8 cellular contexts compared by ENCODE assay signal in genomic region chr19:49818691-49819331, GRCh38. TPM values are rescaled to one million over a fixed set of nuclear protein-coding genes. Genes with fewer than 3 reads are reported as not detected.
DNase-seq lines count a peak whose midpoint lies in the region; ATAC-seq and TF ChIP-seq lines count a peak whose summit lies in the region.

No MANE protein-coding gene starts in this region.

- POLR2A ChIA-PET in AG04450 (lab: Yijun Ruan, JAX): no interaction called here

- intact Hi-C loops in breast epithelium (cut with DNase I; ENCODE audit: low total_unique reads): no loop called here

- no peak for TF ChIP-seq POLR2A in breast epithelium (IDR thresholded peaks at IDR 0.05)

- H3K9me3 ChIP-seq in AG04450 (ENCODE audit: control insufficient read depth, insufficient read depth, low read length) (no peaks in the 10 kb centered on the region; the same call in 1 of the 2 replicates), HUES64 (ENCODE audit: insufficient read depth, low read depth, low read length) (no peaks in the 10 kb centered on the region), breast epithelium (no peaks in the 10 kb centered on the region), mucosa of rectum (ENCODE audit: control insufficient read depth in 2 of 2, low read length in 2 of 2) (no peaks in the 10 kb centered on the region)

- TF ChIP-seq CTCF in AG04450 (IDR thresholded peaks at IDR 0.05; ENCODE audit: low read depth, low read length) (no peak), breast epithelium (IDR thresholded peaks at IDR 0.05) (no peak)

- ATAC-seq in HG03045 (IDR thresholded peaks at IDR 0.05; ENCODE audit: unreplicated experiment) (no peak), GM21367 (IDR thresholded peaks at IDR 0.05; ENCODE audit: unreplicated experiment) (no peak)

- H3K4me1 ChIP-seq in HUES64 (ENCODE audit: insufficient read depth, low read length): peaks cover 3% of the 10 kb centered on the region; the same call in 1 of the 2 replicates
- no peaks in the 10 kb centered on the region for H3K4me1 ChIP-seq in breast epithelium
- peaks cover 9 to 11% of the 10 kb centered on the region in 2 donors for H3K4me1 ChIP-seq in mucosa of rectum (ENCODE audit: control insufficient read depth in 2 of 2, insufficient read depth in 2 of 2, low read length in 2 of 2)

- CTCF ChIA-PET in AG04450 (lab: Charles Lee): interaction anchor here (1.0 kb wide), 1 partner anchor 11 kb away, joined by 3 read pairs; no protein-coding TSS in a partner anchor

- H3K4me3 ChIP-seq in AG04450 (ENCODE audit: low read depth, low read length) (peak overlapping the region; percentile 99), HUES64 (ENCODE audit: low read length) (peak overlapping the region; percentile 99), breast epithelium (peak overlapping the region; percentile 72 to 86 (median 83)), mucosa of rectum (ENCODE audit: low read length in 2 of 2) (peak overlapping the region; percentile 97 to 98)

- H3K36me3 ChIP-seq in HUES64 (ENCODE audit: insufficient read depth, low read length) (peaks cover 23% of the 10 kb centered on the region), breast epithelium (no peaks in the 10 kb centered on the region), mucosa of rectum (ENCODE audit: control insufficient read depth in 2 of 2, insufficient read depth in 2 of 2, low read length in 2 of 2) (peaks cover 10 to 12% of the 10 kb centered on the region in 2 donors)

- WGBS in HUES64: 47% methylated on average over 14 of the region's 14 CpGs

- DNase-seq in AG04450 (ENCODE audit: low read depth, low spot score) (no peak), breast epithelium (ENCODE audit: low spot score in 2 of 2) (no peak), cerebellar cortex (ENCODE audit: low spot score) (no peak), NCI-H1417 treated with DMSO at 0.1 percent for 48 hours (lab: John Stamatoyannopoulos, UW) (no peak)

- H3K9ac ChIP-seq in HUES64 (ENCODE audit: low read depth, low read length): peak overlapping the region; percentile 96
- H3K9ac ChIP-seq in mucosa of rectum (ENCODE audit: low read depth in 1 of 2, low read length in 2 of 2): peak overlapping the region; percentile 88 to 95

- H3K27ac ChIP-seq in AG04450 (ENCODE audit: low read depth, low read length): peak overlapping the region; percentile 21
- H3K27ac ChIP-seq in HUES64 (ENCODE audit: low read depth, low read length): peak overlapping the region; percentile 94; the same call in 1 of the 2 replicates
- peak overlapping the region; percentile 91 to 99 for H3K27ac ChIP-seq in breast epithelium
- H3K27ac ChIP-seq in mucosa of rectum (ENCODE audit: low read depth in 2 of 2, low read length in 2 of 2): peak overlapping the region; percentile 91 to 95

- H3K27me3 ChIP-seq in AG04450 (ENCODE audit: control insufficient read depth, insufficient read depth, low read length) (no peaks in the 10 kb centered on the region), HUES64 (ENCODE audit: insufficient read depth, low read length) (no peaks in the 10 kb centered on the region), breast epithelium (no peaks in the 10 kb centered on the region), mucosa of rectum (ENCODE audit: control insufficient read depth in 2 of 2, insufficient read depth in 2 of 2, low read length in 2 of 2) (no peaks in the 10 kb centered on the region)

RNA-seq across cellular contexts. Expression of gene MED25, which starts 0.7 kb away (rescaled TPM):
- 12.6 and 20.3 TPM in 2 replicates for polyA plus RNA-seq in AG04450 (2011; rRNA removed)
- polyA minus RNA-seq in AG04450 (2011; rRNA and poly(A)+ RNA removed): 25.4 and 33.2 TPM in 2 replicates
- polyA plus RNA-seq in HUES64 (2013, experiment 1 of 2): 53.4 TPM
- 52.7 TPM for polyA plus RNA-seq in HUES64 (2013, experiment 2 of 2)
- 10 to 100 TPM; 16.3 to 27.5 (median 20.6) TPM for total RNA-seq in breast epithelium

RNA-seq across cellular contexts. Expression of gene FUZ, which starts 5.7 kb away (rescaled TPM):
- 6.9 and 9.0 TPM in 2 replicates for polyA plus RNA-seq in AG04450 (2011; rRNA removed)
- polyA minus RNA-seq in AG04450 (2011; rRNA and poly(A)+ RNA removed): 4.1 and 8.0 TPM in 2 replicates
- 21.7 TPM for polyA plus RNA-seq in HUES64 (2013, experiment 1 of 2)
- 25.1 TPM for polyA plus RNA-seq in HUES64 (2013, experiment 2 of 2)
- total RNA-seq in breast epithelium: 10 to 100 TPM; 13.0 to 27.4 (median 18.7) TPM

RNA-seq across cellular contexts. Expression of gene PTOV1, which starts 32.1 kb away (rescaled TPM):
- polyA plus RNA-seq in AG04450 (2011; rRNA removed): 37.6 and 58.5 TPM in 2 replicates
- polyA minus RNA-seq in AG04450 (2011; rRNA and poly(A)+ RNA removed): 69.9 and 97.7 TPM in 2 replicates
- 193 TPM for polyA plus RNA-seq in HUES64 (2013, experiment 1 of 2)
- polyA plus RNA-seq in HUES64 (2013, experiment 2 of 2): 199 TPM
- 10 to 100 TPM; 45.1 to 95.0 (median 90.3) TPM for total RNA-seq in breast epithelium

RNA-seq across cellular contexts. Expression of gene PNKP, which starts 48.6 kb away (rescaled TPM):
- 13.0 and 13.1 TPM in 2 replicates for polyA plus RNA-seq in AG04450 (2011; rRNA removed)
- polyA minus RNA-seq in AG04450 (2011; rRNA and poly(A)+ RNA removed): 12.2 and 17.3 TPM in 2 replicates
- 54.9 TPM for polyA plus RNA-seq in HUES64 (2013, experiment 1 of 2)
- polyA plus RNA-seq in HUES64 (2013, experiment 2 of 2): 50.5 TPM
- total RNA-seq in breast epithelium: 10 to 100 TPM; 31.0 to 69.2 (median 57.7) TPM

RNA-seq across cellular contexts. Expression of gene AP2A1, which starts 52.0 kb away (rescaled TPM):
- polyA plus RNA-seq in AG04450 (2011; rRNA removed): 59.1 and 82.2 TPM in 2 replicates
- polyA minus RNA-seq in AG04450 (2011; rRNA and poly(A)+ RNA removed): 96.8 and 122 TPM in 2 replicates
- 60.2 TPM for polyA plus RNA-seq in HUES64 (2013, experiment 1 of 2)
- 69.5 TPM for polyA plus RNA-seq in HUES64 (2013, experiment 2 of 2)
- 10 to 100 TPM; 42.1 to 71.0 (median 59.3) TPM for total RNA-seq in breast epithelium

Comparison
In these comparisons a context has a peak if more than half of its experiments do, and no peak if none do; other contexts are left out.
1. H3K27ac ChIP-seq: peak in every context shown above with its lines; median percentile 95 in breast epithelium; 94 in HUES64; 93 in mucosa of rectum; 21 in AG04450.